8 cellular contexts compared by ENCODE assay signal in genomic region chr17:40442392-40443195, GRCh38. TPM values are rescaled to one million over a fixed set of nuclear protein-coding genes. Genes with fewer than 3 reads are reported as not detected.
DNase-seq lines count a peak whose midpoint lies in the region; ATAC-seq, FAIRE-seq and TF ChIP-seq lines count a peak whose summit lies in the region.

No MANE protein-coding gene starts in this region.

- H3K4me3 ChIP-seq in iPS-11a (ENCODE audit: low read depth, low read length) (peak overlapping the region; percentile 39), smooth muscle cell (peak overlapping the region; percentile 54)

- H3K4me2 ChIP-seq in smooth muscle cell: peak overlapping the region; percentile 97

- peak overlapping the region; percentile 34 for H3K9ac ChIP-seq in smooth muscle cell (ENCODE audit: low read depth)

- 33% methylated on average over 26 of the region's 29 CpGs for WGBS in smooth muscle cell (ENCODE audit: low lambda C conversion rate)

- FAIRE-seq in frontal cortex (lab: Jason Lieb, UNC): no peak

- H3K4me1 Mint-ChIP-seq in activated T-helper 2 cell treated with anti-CD3 and anti-CD28 coated beads, Interferon-gamma antibody, Interleukin-2, Interleukin-4, amounts not matched to agents 10 μg/mL and 5 μg/mL and 100 μg/mL, durations not matched to agents 14 hours and 24 hours and 36 hours (ENCODE audit: low read depth): peaks cover 31% of the 10 kb centered on the region

- H3K79me2 ChIP-seq in smooth muscle cell (ENCODE audit: low read depth): peaks cover 31% of the 10 kb centered on the region

- no peak overlapping the region for H3K27ac Mint-ChIP-seq in activated T-helper 2 cell treated with anti-CD3 and anti-CD28 coated beads, Interferon-gamma antibody, Interleukin-2, Interleukin-4, amounts not matched to agents 10 μg/mL and 5 μg/mL and 100 μg/mL, durations not matched to agents 14 hours and 24 hours and 36 hours

- H4K20me1 ChIP-seq in smooth muscle cell (ENCODE audit: low read depth): peaks cover 13% of the 10 kb centered on the region

- intact Hi-C loops in activated T-helper 2 cell treated with anti-CD3 and anti-CD28 coated beads, Interferon-gamma antibody, Interleukin-2, Interleukin-4, amounts not matched to agents 10 μg/mL and 5 μg/mL and 100 μg/mL, durations not matched to agents 14 hours and 24 hours and 36 hours (cut with micrococcal nuclease): loop anchor here (2.0 to 5.0 kb wide), 2 partner anchors 16 to 40 kb away; no protein-coding TSS in a partner anchor

- no peaks in the 10 kb centered on the region for H3K27me3 Mint-ChIP-seq in activated T-helper 2 cell treated with anti-CD3 and anti-CD28 coated beads, Interferon-gamma antibody, Interleukin-2, Interleukin-4, amounts not matched to agents 10 μg/mL and 5 μg/mL and 100 μg/mL, durations not matched to agents 14 hours and 24 hours and 36 hours (ENCODE audit: low read depth)

- H2AFZ ChIP-seq in smooth muscle cell (ENCODE audit: low read depth): peak overlapping the region; percentile 85

- DNase-seq in NCI-H82 (lab: John Stamatoyannopoulos, UW) (peak; percentile 49), NCI-H82 treated with DMSO at 0.1 percent for 48 hours (lab: John Stamatoyannopoulos, UW; ENCODE audit: unreplicated experiment) (no peak), smooth muscle cell (lab: John Stamatoyannopoulos, UW; ENCODE audit: unreplicated experiment) (no peak), NCI-H2196 (lab: John Stamatoyannopoulos, UW; ENCODE audit: unreplicated experiment) (no peak), frontal cortex (ENCODE audit: low spot score in 2 of 2) (no peak)
- DNase-seq in activated T-helper 2 cell treated with anti-CD3 and anti-CD28 coated beads, Interferon-gamma antibody, Interleukin-2, Interleukin-4, amounts not matched to agents 10 μg/mL and 5 μg/mL and 100 μg/mL, durations not matched to agents 14 hours and 24 hours and 36 hours (ENCODE audit: low spot score): no peak

- no peaks in the 10 kb centered on the region for H3F3A ChIP-seq in smooth muscle cell (ENCODE audit: low read depth)

- no peaks in the 10 kb centered on the region for H3K36me3 ChIP-seq in smooth muscle cell (ENCODE audit: low read depth)

- no peak for TF ChIP-seq CTCF in smooth muscle cell (IDR thresholded peaks at IDR 0.05; ENCODE audit: borderline replicate concordance, insufficient read depth, poor library complexity, severe bottlenecking)

- ATAC-seq in HG02981 (IDR thresholded peaks at IDR 0.05; ENCODE audit: unreplicated experiment): no peak

- no peaks in the 10 kb centered on the region for H3K36me3 Mint-ChIP-seq in activated T-helper 2 cell treated with anti-CD3 and anti-CD28 coated beads, Interferon-gamma antibody, Interleukin-2, Interleukin-4, amounts not matched to agents 10 μg/mL and 5 μg/mL and 100 μg/mL, durations not matched to agents 14 hours and 24 hours and 36 hours (ENCODE audit: low read depth)

- H3K27ac ChIP-seq in smooth muscle cell (ENCODE audit: low read depth): no peak overlapping the region

- peak overlapping the region; percentile 15 for H3K4me3 Mint-ChIP-seq in activated T-helper 2 cell treated with anti-CD3 and anti-CD28 coated beads, Interferon-gamma antibody, Interleukin-2, Interleukin-4, amounts not matched to agents 10 μg/mL and 5 μg/mL and 100 μg/mL, durations not matched to agents 14 hours and 24 hours and 36 hours (ENCODE audit: low read depth)

- H3K9me3 ChIP-seq in smooth muscle cell (replicated peaks; ENCODE audit: low read depth): no peaks in the 10 kb centered on the region

- no peaks in the 10 kb centered on the region for H3K27me3 ChIP-seq in smooth muscle cell (ENCODE audit: low read depth)

- H3K9me3 Mint-ChIP-seq in activated T-helper 2 cell treated with anti-CD3 and anti-CD28 coated beads, Interferon-gamma antibody, Interleukin-2, Interleukin-4, amounts not matched to agents 10 μg/mL and 5 μg/mL and 100 μg/mL, durations not matched to agents 14 hours and 24 hours and 36 hours: no peaks in the 10 kb centered on the region

- peaks cover 16% of the 10 kb centered on the region for H3K4me1 ChIP-seq in smooth muscle cell (ENCODE audit: low read depth)

RNA-seq across cellular contexts. Expression of gene IGFBP4, which starts 0.7 kb away (rescaled TPM):
- 54.6 and 59.3 TPM in 2 replicates for total RNA-seq in activated T-helper 2 cell treated with anti-CD3 and anti-CD28 coated beads, Interferon-gamma antibody, Interleukin-2, Interleukin-4, amounts not matched to agents 10 μg/mL and 5 μg/mL and 100 μg/mL, durations not matched to agents 14 hours and 24 hours and 36 hours
- 63.8 and 91.0 TPM in 2 replicates for total RNA-seq in smooth muscle cell
- polyA plus RNA-seq in smooth muscle cell: 305 and 413 TPM in 2 replicates
- 7.3 TPM for total RNA-seq in frontal cortex

RNA-seq across cellular contexts. Expression of gene TOP2A, which starts 24.9 kb away (rescaled TPM):
- 193 and 199 TPM in 2 replicates for total RNA-seq in activated T-helper 2 cell treated with anti-CD3 and anti-CD28 coated beads, Interferon-gamma antibody, Interleukin-2, Interleukin-4, amounts not matched to agents 10 μg/mL and 5 μg/mL and 100 μg/mL, durations not matched to agents 14 hours and 24 hours and 36 hours
- 42.3 and 45.5 TPM in 2 replicates for total RNA-seq in smooth muscle cell
- 15.4 and 26.2 TPM in 2 replicates for polyA plus RNA-seq in smooth muscle cell
- total RNA-seq in frontal cortex: 19.6 TPM

RNA-seq across cellular contexts. Expression of gene TNS4, which starts 58.8 kb away (rescaled TPM):
- total RNA-seq in activated T-helper 2 cell treated with anti-CD3 and anti-CD28 coated beads, Interferon-gamma antibody, Interleukin-2, Interleukin-4, amounts not matched to agents 10 μg/mL and 5 μg/mL and 100 μg/mL, durations not matched to agents 14 hours and 24 hours and 36 hours: 8.7 and 9.0 TPM in 2 replicates
- total RNA-seq in smooth muscle cell: 0.63 and 1.2 TPM in 2 replicates
- polyA plus RNA-seq in smooth muscle cell: 0.13 and 3.3 TPM in 2 replicates
- not detected for total RNA-seq in frontal cortex
